In the genomic region with DNA sequence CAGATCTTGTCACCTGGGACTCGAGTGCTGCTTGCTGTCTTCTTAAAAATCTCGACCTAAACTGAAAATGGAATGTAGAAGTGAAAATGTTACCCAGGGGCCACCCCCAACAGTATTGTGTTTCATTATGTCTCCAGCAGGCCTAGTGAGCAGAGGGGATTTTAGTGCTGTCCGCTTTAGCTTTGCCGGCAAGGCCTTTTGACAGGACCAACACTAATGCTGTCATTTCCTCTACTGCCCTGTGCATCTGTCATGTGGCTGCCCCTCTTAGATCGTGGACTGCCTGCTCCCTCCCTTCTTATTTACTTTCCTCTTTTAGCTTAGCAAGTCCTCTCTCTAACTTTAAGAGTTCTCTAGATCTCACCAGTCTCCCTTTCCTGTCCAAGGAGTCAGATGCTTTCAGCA, we compare ENCODE assay signal across 11 cellular contexts.
DNase-seq lines count a peak whose midpoint lies in the region; ATAC-seq, FAIRE-seq and TF ChIP-seq lines count a peak whose summit lies in the region.
"Had no signal": no experiment of that assay in that cellular context is flagged by ENCODE, and none has a peak within 500 bp of the region (broad histone marks: within the 10 kb centered on the region; RNA-seq: fewer than 3 reads in every experiment).

No MANE protein-coding gene starts in this region.

- DNase-seq in GM12891 (ENCODE audit: insufficient read length, low spot score) (peak; percentile 20), GM20000 (ENCODE audit: low spot score) (peak; percentile 72), SW 1271 (lab: John Stamatoyannopoulos, UW) (no peak), CD1c-positive myeloid dendritic cell (ENCODE audit: extremely low spot score) (no peak)
- no peak for DNase-seq in stimulated activated CD4-positive, alpha-beta T cell treated with anti-CD3 and anti-CD28 coated beads, Interleukin-2, amount 100 ng/mL, for 24 hours
- no peak for DNase-seq in activated CD4-positive, alpha-beta T cell treated with anti-CD3 and anti-CD28 coated beads, Interleukin-2, amount 10 ng/mL, durations not matched to agents 7 days and 5 days
- DNase-seq: amniotic stem cell, COR-L47 had no signal

- H3K4me1 Mint-ChIP-seq in brain: peaks cover 64% of the 10 kb centered on the region
- no peaks in the 10 kb centered on the region for H3K4me1 Mint-ChIP-seq in activated CD4-positive, alpha-beta T cell treated with anti-CD3 and anti-CD28 coated beads, Interleukin-2, amount 10 ng/mL, durations not matched to agents 7 days and 5 days

- H3K9me3 Mint-ChIP-seq in brain: peaks cover 0 to 12% (median 5%) of the 10 kb centered on the region in 5 experiments
- H3K9me3 Mint-ChIP-seq in activated CD4-positive, alpha-beta T cell treated with anti-CD3 and anti-CD28 coated beads, Interleukin-2, amount 10 ng/mL, durations not matched to agents 7 days and 5 days: peaks cover under 1% of the 10 kb centered on the region

- FAIRE-seq in GM12891 (lab: Jason Lieb, UNC): peak; percentile 97

- 0 out of 2 replicates have a peak, but pooled peaks have one; percentile 12 for TF ChIP-seq POLR2A in GM12891 (IDR thresholded peaks at IDR 0.05; ENCODE audit: low read depth, low read length)

- H3K27me3 Mint-ChIP-seq in brain: no peaks in the 10 kb centered on the region
- H3K27me3 Mint-ChIP-seq in activated CD4-positive, alpha-beta T cell treated with anti-CD3 and anti-CD28 coated beads, Interleukin-2, amount 10 ng/mL, durations not matched to agents 7 days and 5 days: no peaks in the 10 kb centered on the region

- ATAC-seq in HG03135 (IDR thresholded peaks at IDR 0.05; ENCODE audit: unreplicated experiment): peak; percentile 100

- H3K27ac Mint-ChIP-seq in brain: peak overlapping the region; percentile 10 to 87 (median 29)
- H3K27ac Mint-ChIP-seq in activated CD4-positive, alpha-beta T cell treated with anti-CD3 and anti-CD28 coated beads, Interleukin-2, amount 10 ng/mL, durations not matched to agents 7 days and 5 days: no peak overlapping the region
- H3K27ac Mint-ChIP-seq: T-helper 1 cell treated with Interleukin-12 subunit alpha and Interleukin-12 subunit beta and Interleukin-4 antibody, amounts not matched to agents 30 μg/mL and 1 μg/mL, for 36 hours had no signal

- H3K36me3 Mint-ChIP-seq in brain: peaks cover 27% of the 10 kb centered on the region
- H3K36me3 Mint-ChIP-seq in activated CD4-positive, alpha-beta T cell treated with anti-CD3 and anti-CD28 coated beads, Interleukin-2, amount 10 ng/mL, durations not matched to agents 7 days and 5 days (ENCODE audit: low read depth): no peaks in the 10 kb centered on the region

- no peak for TF ChIP-seq CTCF in GM20000 (IDR thresholded peaks at IDR 0.05; ENCODE audit: extremely low read depth, missing control alignments)
- TF ChIP-seq CTCF in brain (conservative IDR thresholded peaks at IDR 0.05): no peak

- CTCF ChIA-PET in activated CD4-positive, alpha-beta T cell treated with anti-CD3 and anti-CD28 coated beads, Interleukin-2, amount 10 ng/mL, durations not matched to agents 7 days and 5 days (lab: Charles Lee): no interaction called here

- H3K4me3 Mint-ChIP-seq in brain: peak overlapping the region in 3 of 5 experiments; percentile 21 to 62 (median 25)
- no peak overlapping the region for H3K4me3 Mint-ChIP-seq in activated CD4-positive, alpha-beta T cell treated with anti-CD3 and anti-CD28 coated beads, Interleukin-2, amount 10 ng/mL, durations not matched to agents 7 days and 5 days
- H3K4me3 Mint-ChIP-seq: T-helper 1 cell treated with Interleukin-12 subunit alpha and Interleukin-12 subunit beta and Interleukin-4 antibody, amounts not matched to agents 30 μg/mL and 1 μg/mL, for 36 hours had no signal

- POLR2A ChIA-PET in activated CD4-positive, alpha-beta T cell treated with anti-CD3 and anti-CD28 coated beads, Interleukin-2, amount 10 ng/mL, durations not matched to agents 7 days and 5 days (lab: Charles Lee): no interaction called here

TF ChIP-seq in GM12891, 5 proteins besides CTCF, POLR2A, EP300 and RAD21:
- 0 out of 2 replicates have a peak, but pooled peaks have one; percentile 47 for TF ChIP-seq POLR2AphosphoS5 (IDR thresholded peaks at IDR 0.05; ENCODE audit: low read depth, low read length)
- TF ChIP-seq PAX5 (IDR thresholded peaks at IDR 0.05; ENCODE audit: insufficient read depth, low read length, severe bottlenecking): no peak
- TF ChIP-seq TAF1 (IDR thresholded peaks at IDR 0.05; ENCODE audit: low read depth, low read length): peak; percentile 81
- TF ChIP-seq SPI1 (IDR thresholded peaks at IDR 0.05; ENCODE audit: low read depth, low read length): peak; percentile 89
- 0 out of 2 replicates have a peak, but pooled peaks have one; percentile 43 for TF ChIP-seq POU2F2 (IDR thresholded peaks at IDR 0.05; ENCODE audit: low read depth, low read length)

Comparison
In these comparisons a context has a peak if more than half of its experiments do, and no peak if none do; other contexts are left out.
1. DNase-seq: peak in GM12891 (single experiment) and GM20000 (single experiment); none in stimulated activated CD4-positive, alpha-beta T cell treated with anti-CD3 and anti-CD28 coated beads, Interleukin-2, amount 100 ng/mL, for 24 hours (0 of 2), activated CD4-positive, alpha-beta T cell treated with anti-CD3 and anti-CD28 coated beads, Interleukin-2, amount 10 ng/mL, durations not matched to agents 7 days and 5 days (single experiment), SW 1271 (0 of 2) and CD1c-positive myeloid dendritic cell (single experiment).